Comparison of ENCODE assay signal across 18 cellular contexts in the genomic region with DNA sequence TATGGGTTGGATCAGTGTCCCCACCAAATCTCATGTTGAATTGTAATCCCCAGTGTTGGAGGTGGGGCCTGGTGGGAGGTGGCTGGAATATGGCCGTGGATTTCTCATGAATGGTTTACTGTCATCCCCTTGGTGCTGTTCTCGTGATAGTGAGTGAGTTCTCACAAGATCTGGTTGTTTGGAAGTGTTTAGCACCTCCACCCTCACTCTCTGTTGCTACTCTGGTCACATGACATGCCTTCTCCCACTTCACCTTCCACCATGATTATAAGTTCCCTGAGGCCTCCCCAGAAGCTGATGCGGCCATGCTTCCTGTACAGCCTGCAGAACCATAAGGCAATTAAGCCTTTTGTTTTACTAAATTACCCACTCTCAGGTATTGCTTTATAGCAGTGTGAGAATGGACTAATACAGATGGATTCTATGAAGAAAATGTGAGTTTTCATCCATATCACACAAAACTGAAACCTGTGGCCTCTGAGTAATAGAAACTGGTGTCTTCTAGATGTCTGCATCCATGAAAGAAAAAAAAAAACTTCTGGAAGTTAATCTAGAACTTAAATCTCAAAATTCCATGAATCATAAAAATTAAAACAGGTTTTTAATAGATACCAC. TPM values are rescaled to one million over a fixed set of nuclear protein-coding genes. Genes with fewer than 3 reads are reported as not detected.
DNase-seq lines count a peak whose midpoint lies in the region; ATAC-seq and TF ChIP-seq lines count a peak whose summit lies in the region.
"Had no signal": no experiment of that assay in that cellular context is flagged by ENCODE, and none has a peak within 500 bp of the region (broad histone marks: within the 10 kb centered on the region; RNA-seq: fewer than 3 reads in every experiment).

No MANE protein-coding gene starts in this region.

- no peak overlapping the region for H2AFZ ChIP-seq in Karpas-422 (ENCODE audit: low read length)
- H2AFZ ChIP-seq: GM23248, PC-9 had no signal

- H3K79me2 ChIP-seq in Karpas-422 (ENCODE audit: low read length) = no peaks in the 10 kb centered on the region

- TF ChIP-seq EP300 in upper lobe of left lung (IDR thresholded peaks at IDR 0.05) = no peak

- TF ChIP-seq POLR2A in upper lobe of left lung (IDR thresholded peaks at IDR 0.05) = no peak

- no peaks in the 10 kb centered on the region for H3K36me3 ChIP-seq in endodermal cell (ENCODE audit: control insufficient read depth, insufficient read depth, low read length)
- H3K36me3 ChIP-seq in upper lobe of left lung = no peaks in the 10 kb centered on the region
- H3K36me3 ChIP-seq in Karpas-422 (ENCODE audit: insufficient read depth, low read length) = no peaks in the 10 kb centered on the region
- H3K36me3 ChIP-seq: SJCRH30 had no signal

- H4K20me1 ChIP-seq in Karpas-422 (ENCODE audit: insufficient read depth, low read depth, low read length) = no peaks in the 10 kb centered on the region

- CTCF ChIA-PET in CD4-positive, alpha-beta T cell (lab: Charles Lee) = no interaction called here

- H3K27me3 Mint-ChIP-seq in activated T-cell treated with anti-CD3 and anti-CD28 coated beads, Interleukin-2, amount 50 U/mL, for 4 hours (ENCODE audit: low read depth) = no peaks in the 10 kb centered on the region
- no peaks in the 10 kb centered on the region for H3K27me3 Mint-ChIP-seq in CD4-positive, alpha-beta T cell
- no peaks in the 10 kb centered on the region for H3K27me3 Mint-ChIP-seq in endodermal cell (ENCODE audit: insufficient read depth)
- H3K27me3 Mint-ChIP-seq: IgD-negative memory B cell had no signal

- H3K4me2 ChIP-seq in Karpas-422 (ENCODE audit: low read depth, low read length, poor library complexity, severe bottlenecking) = no peak overlapping the region
- H3K4me2 ChIP-seq: PC-9 had no signal

- H3K4me1 Mint-ChIP-seq in activated T-cell treated with anti-CD3 and anti-CD28 coated beads, Interleukin-2, amount 50 U/mL, for 4 hours (ENCODE audit: low read depth) = peaks cover 26% of the 10 kb centered on the region
- H3K4me1 Mint-ChIP-seq in CD4-positive, alpha-beta T cell (ENCODE audit: low read depth) = peaks cover 53% of the 10 kb centered on the region
- H3K4me1 Mint-ChIP-seq in endodermal cell = peaks cover 7% of the 10 kb centered on the region

- H3K4me1 ChIP-seq in endodermal cell (ENCODE audit: control insufficient read depth, insufficient read depth, low read length) (no peaks in the 10 kb centered on the region), upper lobe of left lung (peaks cover 5 to 13% (median 8%) of the 10 kb centered on the region in 4 donors), Karpas-422 (ENCODE audit: low read length) (no peaks in the 10 kb centered on the region)
- H3K4me1 ChIP-seq: SJCRH30 had no signal

- no peak overlapping the region for H3K4me3 ChIP-seq in endodermal cell (ENCODE audit: low read length)
- no peak overlapping the region for H3K4me3 ChIP-seq in upper lobe of left lung
- no peak overlapping the region for H3K4me3 ChIP-seq in Karpas-422 (ENCODE audit: low read length)
- H3K4me3 ChIP-seq: GM23248, PC-9, SJCRH30 had no signal

- peak; percentile 18 to 40 for ATAC-seq in activated T-cell treated with anti-CD3 and anti-CD28 coated beads, Interleukin-2, amount 50 U/mL, for 4 hours
- ATAC-seq in CD4-positive, alpha-beta T cell (ENCODE audit: poor library complexity) = no peak
- no peak for ATAC-seq in upper lobe of left lung (ENCODE audit: low FRiP score in 2 of 2)

- H3K27ac Mint-ChIP-seq in CD4-positive, alpha-beta T cell = peak overlapping the region; percentile 74
- H3K27ac Mint-ChIP-seq in endodermal cell = peak overlapping the region; percentile 56
- H3K27ac Mint-ChIP-seq: IgD-negative memory B cell had no signal

- H3K9ac ChIP-seq in endodermal cell (ENCODE audit: extremely low read depth, low read length, poor library complexity, severe bottlenecking) (no peak overlapping the region), Karpas-422 (ENCODE audit: low read length) (no peak overlapping the region)
- H3K9ac ChIP-seq: GM23248 had no signal

- 80 to 94% methylated on average over 1 to 3 of the region's 3 CpGs for WGBS in endodermal cell (ENCODE audit: insufficient coverage in 1 of 2, insufficient read length in 1 of 2), 2 experiments
- WGBS in upper lobe of left lung, 2 donors = 91 to 97% methylated on average over 3 of the region's 3 CpGs

- H3K36me3 Mint-ChIP-seq in activated T-cell treated with anti-CD3 and anti-CD28 coated beads, Interleukin-2, amount 50 U/mL, for 4 hours (ENCODE audit: insufficient read depth) = peaks cover 4% of the 10 kb centered on the region
- H3K36me3 Mint-ChIP-seq in CD4-positive, alpha-beta T cell (ENCODE audit: low read depth) = no peaks in the 10 kb centered on the region
- no peaks in the 10 kb centered on the region for H3K36me3 Mint-ChIP-seq in endodermal cell (ENCODE audit: low read depth)

- H3K9me2 ChIP-seq in Karpas-422 (replicated peaks; ENCODE audit: insufficient read depth, low read length) = no peaks in the 10 kb centered on the region

- intact Hi-C loops in CD4-positive, alpha-beta T cell (cut with DNase I, micrococcal nuclease) = loop anchor here in 1 of 2 experiments (5.0 kb wide), 1 partner anchor 39 kb away; a partner anchor contains a TSS

- no peak for TF ChIP-seq CTCF in CD4-positive, alpha-beta T cell (IDR thresholded peaks at IDR 0.05)
- no peak for TF ChIP-seq CTCF in endodermal cell (conservative IDR thresholded peaks at IDR 0.05)
- TF ChIP-seq CTCF in upper lobe of left lung (IDR thresholded peaks at IDR 0.05) = no peak

- DNase-seq in activated T-cell treated with anti-CD3 and anti-CD28 coated beads, Interleukin-2, amount 50 U/mL, for 4 hours = no peak
- no peak for DNase-seq in activated T-cell treated with anti-CD3 and anti-CD28 coated beads for 4 hours
- no peak for DNase-seq in CD4-positive, alpha-beta T cell
- peak; percentile 51 for DNase-seq in OCI-M1 (lab: John Stamatoyannopoulos, UW)
- DNase-seq in endodermal cell = no peak
- no peak for DNase-seq in CD1c-positive myeloid dendritic cell (ENCODE audit: extremely low spot score)
- no peak for DNase-seq in upper lobe of left lung
- no peak for DNase-seq in Karpas-422
- DNase-seq: GM23248, HCEC 1CT, NCI-H1436, NCI-H2029 treated with DMSO at 0.1 percent for 48 hours, NCI-H2171 treated with DMSO at 0.1 percent for 48 hours, NCI-H774, PC-9, SJCRH30 had no signal

- no peaks in the 10 kb centered on the region for H3K9me3 Mint-ChIP-seq in activated T-cell treated with anti-CD3 and anti-CD28 coated beads, Interleukin-2, amount 50 U/mL, for 4 hours
- no peaks in the 10 kb centered on the region for H3K9me3 Mint-ChIP-seq in CD4-positive, alpha-beta T cell
- no peaks in the 10 kb centered on the region for H3K9me3 Mint-ChIP-seq in endodermal cell

- H3K9me3 ChIP-seq in CD4-positive, alpha-beta T cell (ENCODE audit: control insufficient read depth, low read length) = no peaks in the 10 kb centered on the region
- H3K9me3 ChIP-seq in endodermal cell (ENCODE audit: control insufficient read depth, low read length) = no peaks in the 10 kb centered on the region
- H3K9me3 ChIP-seq in upper lobe of left lung = no peaks in the 10 kb centered on the region
- H3K9me3 ChIP-seq in Karpas-422 (ENCODE audit: low read length) = no peaks in the 10 kb centered on the region
- H3K9me3 ChIP-seq: SJCRH30 had no signal

- H3K27ac ChIP-seq in CD4-positive, alpha-beta T cell (ENCODE audit: low read depth, low read length) = no peak overlapping the region
- H3K27ac ChIP-seq in endodermal cell (ENCODE audit: low read depth, low read length) = no peak overlapping the region
- no peak overlapping the region for H3K27ac ChIP-seq in upper lobe of left lung
- no peak overlapping the region for H3K27ac ChIP-seq in Karpas-422 (ENCODE audit: low read length)
- H3K27ac ChIP-seq: C4-2B, GM23248, PC-9, SJCRH30 had no signal

- H3K27me3 ChIP-seq in CD4-positive, alpha-beta T cell (ENCODE audit: control insufficient read depth, insufficient read depth, low read length) = no peaks in the 10 kb centered on the region
- H3K27me3 ChIP-seq in endodermal cell (ENCODE audit: control insufficient read depth, insufficient read depth, low read length, poor library complexity, severe bottlenecking) (no peaks in the 10 kb centered on the region), upper lobe of left lung (no peaks in the 10 kb centered on the region), Karpas-422 (ENCODE audit: low read length) (no peaks in the 10 kb centered on the region)
- H3K27me3 ChIP-seq: SJCRH30 had no signal

- no peak overlapping the region for H3K4me3 Mint-ChIP-seq in activated T-cell treated with anti-CD3 and anti-CD28 coated beads, Interleukin-2, amount 50 U/mL, for 4 hours
- no peak overlapping the region for H3K4me3 Mint-ChIP-seq in CD4-positive, alpha-beta T cell
- H3K4me3 Mint-ChIP-seq in endodermal cell = no peak overlapping the region

- POLR2A ChIA-PET in CD4-positive, alpha-beta T cell (lab: Charles Lee) = no interaction called here

RNA-seq across cellular contexts. Expression of a gene that starts 39.3 kb away (rescaled TPM):
- total RNA-seq in activated T-cell treated with anti-CD3 and anti-CD28 coated beads, Interleukin-2, amount 50 U/mL, for 4 hours = 1 to 10 TPM; 2.2 to 5.1 (median 4.4) TPM
- 10 to 100 TPM; 17.2 to 18.5 TPM for total RNA-seq in CD4-positive, alpha-beta T cell
- 1 to 10 TPM; 7.7 to 9.4 TPM for total RNA-seq in endodermal cell
- 2.5 TPM for polyA plus RNA-seq in endodermal cell (2013, experiment 1 of 2)
- 3.6 TPM for polyA plus RNA-seq in endodermal cell (2013, experiment 2 of 2)
- total RNA-seq in upper lobe of left lung = 10 to 100 TPM in 4 of 6 donors, 1 to 10 TPM in 2; 4.2 to 17.5 (median 12.2) TPM
- not detected in 2 replicates for total RNA-seq in Karpas-422 (2014; rRNA removed; shearing (Covaris generic); ENCODE audit: low replicate concordance)

Comparison
In these comparisons a context has a peak if more than half of its experiments do, and no peak if none do; other contexts are left out.
1. ATAC-seq: peak in activated T-cell treated with anti-CD3 and anti-CD28 coated beads, Interleukin-2, amount 50 U/mL, for 4 hours (2 of 2); none in CD4-positive, alpha-beta T cell (single experiment) and upper lobe of left lung (0 of 2).